ENCODE assay signal across 22 cellular contexts in the genomic region with DNA sequence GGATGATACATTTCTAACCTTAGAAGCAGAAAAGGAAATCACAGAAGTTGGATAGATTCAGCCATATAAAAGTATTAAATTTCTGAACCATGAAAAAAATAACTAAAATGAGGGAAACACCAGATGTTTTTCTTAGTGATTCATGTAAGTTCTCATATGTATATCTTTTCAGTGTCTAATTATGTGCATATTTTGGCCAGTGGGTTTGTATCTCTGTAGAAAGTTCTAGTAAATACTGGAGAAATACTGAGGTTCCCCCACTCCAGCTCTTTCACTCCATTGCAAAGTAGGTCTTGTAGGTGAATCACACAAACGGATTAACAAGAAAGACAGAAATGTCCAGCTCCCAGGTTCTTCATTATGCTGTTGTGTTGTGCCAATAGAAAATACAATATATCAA.
"Had no signal": no experiment of that assay in that cellular context is flagged by ENCODE, and none has a peak within 500 bp of the region (broad histone marks: within the 10 kb centered on the region; RNA-seq: fewer than 3 reads in every experiment).

No MANE protein-coding gene starts in this region.

- H3K9me3 Mint-ChIP-seq: natural killer cell treated with Interleukin-12 subunit alpha and Interleukin-12 subunit beta and Interleukin-15 and Interleukin-18, amount 100 ng/mL, for 72 hours; stimulated activated naive B cell treated with anti-CD40 and anti-IgM and Interleukin-4, amounts not matched to agents 10 μg/mL and 1 μg/mL and 100 μg/mL, for 72 hours; stimulated activated naive CD8-positive, alpha-beta T cell treated with anti-CD3 and anti-CD28 coated beads, Interleukin-15, amount 100 ng/mL, for 72 hours had no signal

- FAIRE-seq: frontal cortex had no signal

- H3K36me3 Mint-ChIP-seq: natural killer cell treated with Interleukin-12 subunit alpha and Interleukin-12 subunit beta and Interleukin-15 and Interleukin-18, amount 100 ng/mL, for 72 hours had no signal

- H3K27ac ChIP-seq: colonic mucosa, psoas muscle, right lobe of liver, testis, tibial nerve had no signal

- DNase-seq: cerebellar nuclear complex; colonic mucosa; dermis blood vessel endothelial cell; erythroblast; heart right ventricle; hypothalamus; islet precursor cell; left lung; lower lobe of right lung; mesenchymal stem cell; midbrain; psoas muscle; retina; right lobe of liver; stimulated activated CD4-positive, alpha-beta T cell treated with anti-CD3 and anti-CD28 coated beads, Interleukin-2, amount 100 ng/mL, for 24 hours; stimulated activated CD4-positive, alpha-beta T cell treated with anti-CD3 and anti-CD28 coated beads, Interleukin-4, amount 100 ng/mL, for 4 hours; stimulated activated naive B cell treated with anti-CD40 and anti-IgM and Interleukin-4, amounts not matched to agents 10 μg/mL and 1 μg/mL and 100 μg/mL, for 72 hours; stimulated activated naive CD8-positive, alpha-beta T cell treated with anti-CD3 and anti-CD28 coated beads, Interleukin-15, amount 100 ng/mL, for 72 hours; testis had no signal

- H3K9me3 ChIP-seq: colonic mucosa, heart right ventricle, left lung, lower lobe of right lung, psoas muscle, right lobe of liver, testis, tibial nerve had no signal

- H3K4me3 ChIP-seq: colonic mucosa, heart right ventricle, left lung, lower lobe of right lung, psoas muscle, right lobe of liver, testis, tibial nerve had no signal

- H3K27me3 ChIP-seq: colonic mucosa, heart right ventricle, left lung, right lobe of liver, testis, tibial nerve had no signal

- H3K36me3 ChIP-seq: colonic mucosa, heart right ventricle, left lung, lower lobe of right lung, right lobe of liver, tibial nerve had no signal

- H3K27me3 Mint-ChIP-seq: natural killer cell treated with Interleukin-12 subunit alpha and Interleukin-12 subunit beta and Interleukin-15 and Interleukin-18, amount 100 ng/mL, for 72 hours; stimulated activated naive B cell treated with anti-CD40 and anti-IgM and Interleukin-4, amounts not matched to agents 10 μg/mL and 1 μg/mL and 100 μg/mL, for 72 hours; stimulated activated naive CD8-positive, alpha-beta T cell treated with anti-CD3 and anti-CD28 coated beads, Interleukin-15, amount 100 ng/mL, for 72 hours had no signal

- H3K4me1 ChIP-seq: right lobe of liver, testis had no signal

- H3K4me3 Mint-ChIP-seq: natural killer cell treated with Interleukin-12 subunit alpha and Interleukin-12 subunit beta and Interleukin-15 and Interleukin-18, amount 100 ng/mL, for 72 hours; stimulated activated naive B cell treated with anti-CD40 and anti-IgM and Interleukin-4, amounts not matched to agents 10 μg/mL and 1 μg/mL and 100 μg/mL, for 72 hours; stimulated activated naive CD8-positive, alpha-beta T cell treated with anti-CD3 and anti-CD28 coated beads, Interleukin-15, amount 100 ng/mL, for 72 hours had no signal

- H3K27ac Mint-ChIP-seq: natural killer cell treated with Interleukin-12 subunit alpha and Interleukin-12 subunit beta and Interleukin-15 and Interleukin-18, amount 100 ng/mL, for 72 hours; stimulated activated naive B cell treated with anti-CD40 and anti-IgM and Interleukin-4, amounts not matched to agents 10 μg/mL and 1 μg/mL and 100 μg/mL, for 72 hours; stimulated activated naive CD8-positive, alpha-beta T cell treated with anti-CD3 and anti-CD28 coated beads, Interleukin-15, amount 100 ng/mL, for 72 hours had no signal

- ATAC-seq: heart right ventricle; left lung; lower lobe of right lung; natural killer cell treated with Interleukin-12 subunit alpha and Interleukin-12 subunit beta and Interleukin-15 and Interleukin-18, amount 100 ng/mL, for 72 hours; psoas muscle; right lobe of liver; stimulated activated naive B cell treated with anti-CD40 and anti-IgM and Interleukin-4, amounts not matched to agents 10 μg/mL and 1 μg/mL and 100 μg/mL, for 72 hours; stimulated activated naive CD8-positive, alpha-beta T cell treated with anti-CD3 and anti-CD28 coated beads, Interleukin-15, amount 100 ng/mL, for 72 hours had no signal
